Comparison of ENCODE assay signal across 12 cellular contexts in genomic region chr4:138341739-138342415, GRCh38.
A peak's percentile ranks its signal among the peaks of the same experiment; 100 is the strongest.
DNase-seq lines count a peak whose midpoint lies in the region; ATAC-seq and TF ChIP-seq lines count a peak whose summit lies in the region.
"Had no signal": no experiment of that assay in that cellular context is flagged by ENCODE, and none has a peak within 500 bp of the region (broad histone marks: within the 10 kb centered on the region; RNA-seq: fewer than 3 reads in every experiment).

No MANE protein-coding gene starts in this region.

- no peaks in the 10 kb centered on the region for H3K36me3 Mint-ChIP-seq in stimulated activated naive B cell treated with anti-CD40 and anti-IgM and Interleukin-4, amounts not matched to agents 10 μg/mL and 1 μg/mL and 100 μg/mL, for 72 hours

- CTCF ChIA-PET in GM10248 (lab: Yijun Ruan, JAX): interaction anchor here (1.3 to 1.4 kb wide), 2 partner anchors 10 to 340 kb away, joined by 3 to 4 read pairs; no protein-coding TSS in a partner anchor

- no peak for TF ChIP-seq CTCF in GM10248 (IDR thresholded peaks at IDR 0.05; ENCODE audit: control extremely low read depth, extremely low read depth, low read depth, missing control alignments)

- DNase-seq in SIG-M5 treated with dmso at 0.1 percent for 504 hours (lab: John Stamatoyannopoulos, UW; ENCODE audit: unreplicated experiment) (peak; percentile 22), SIG-M5 (lab: John Stamatoyannopoulos, UW) (no peak), Kasumi-1 (lab: John Stamatoyannopoulos, UW) (peak; percentile 29 to 36), GM10248 (ENCODE audit: extremely low spot score) (no peak), Right ventricle myocardium superior (no peak), NCI-H2196 (lab: John Stamatoyannopoulos, UW; ENCODE audit: unreplicated experiment) (no peak)
- no peak for DNase-seq in stimulated activated naive B cell treated with anti-CD40 and anti-IgM and Interleukin-4, amounts not matched to agents 10 μg/mL and 1 μg/mL and 100 μg/mL, for 72 hours
- DNase-seq: NCI-H345; ovary; stimulated activated CD4-positive, alpha-beta T cell treated with anti-CD3 and anti-CD28 coated beads, Interleukin-4, amount 100 ng/mL, for 24 hours; T-helper 1 cell had no signal

- no peak overlapping the region for H3K27ac Mint-ChIP-seq in stimulated activated naive B cell treated with anti-CD40 and anti-IgM and Interleukin-4, amounts not matched to agents 10 μg/mL and 1 μg/mL and 100 μg/mL, for 72 hours

- ATAC-seq in HG02678 (IDR thresholded peaks at IDR 0.05; ENCODE audit: unreplicated experiment) (peak; percentile 88), Right ventricle myocardium superior (ENCODE audit: poor library complexity) (no peak)
- peak; percentile 83 to 88 for ATAC-seq in stimulated activated naive B cell treated with anti-CD40 and anti-IgM and Interleukin-4, amounts not matched to agents 10 μg/mL and 1 μg/mL and 100 μg/mL, for 72 hours (replicated peaks)

- intact Hi-C loops in Right ventricle myocardium superior (cut with DNase I): no loop called here

- no peaks in the 10 kb centered on the region for H3K27me3 Mint-ChIP-seq in stimulated activated naive B cell treated with anti-CD40 and anti-IgM and Interleukin-4, amounts not matched to agents 10 μg/mL and 1 μg/mL and 100 μg/mL, for 72 hours

- no peaks in the 10 kb centered on the region for H3K4me1 Mint-ChIP-seq in stimulated activated naive B cell treated with anti-CD40 and anti-IgM and Interleukin-4, amounts not matched to agents 10 μg/mL and 1 μg/mL and 100 μg/mL, for 72 hours

- POLR2A ChIA-PET in GM10248 (lab: Yijun Ruan, JAX): no interaction called here

- H3K4me3 Mint-ChIP-seq in stimulated activated naive B cell treated with anti-CD40 and anti-IgM and Interleukin-4, amounts not matched to agents 10 μg/mL and 1 μg/mL and 100 μg/mL, for 72 hours: no peak overlapping the region

- H3K9me3 Mint-ChIP-seq in stimulated activated naive B cell treated with anti-CD40 and anti-IgM and Interleukin-4, amounts not matched to agents 10 μg/mL and 1 μg/mL and 100 μg/mL, for 72 hours: no peaks in the 10 kb centered on the region

Comparison
In these comparisons a context has a peak if more than half of its experiments do, and no peak if none do; other contexts are left out.
1. DNase-seq: peak in SIG-M5 treated with dmso at 0.1 percent for 504 hours (single experiment) and Kasumi-1 (2 of 2); none in SIG-M5 (single experiment), stimulated activated naive B cell treated with anti-CD40 and anti-IgM and Interleukin-4, amounts not matched to agents 10 μg/mL and 1 μg/mL and 100 μg/mL, for 72 hours (single experiment), GM10248 (single experiment), Right ventricle myocardium superior (single experiment) and NCI-H2196 (single experiment).